1 cellular context compared by ENCODE assay signal in genomic region chr19:12806242-12807131, GRCh38.
TF ChIP-seq lines count a peak whose summit lies in the region.

RNASEH2A (plus strand) TSS chr19:12806584; CDS start chr19:12806674, 90 bp downstream.

TF ChIP-seq in Ishikawa, 13 proteins besides CTCF, POLR2A, EP300 and RAD21 (continued from another document):
- TF ChIP-seq, protein P1, sequence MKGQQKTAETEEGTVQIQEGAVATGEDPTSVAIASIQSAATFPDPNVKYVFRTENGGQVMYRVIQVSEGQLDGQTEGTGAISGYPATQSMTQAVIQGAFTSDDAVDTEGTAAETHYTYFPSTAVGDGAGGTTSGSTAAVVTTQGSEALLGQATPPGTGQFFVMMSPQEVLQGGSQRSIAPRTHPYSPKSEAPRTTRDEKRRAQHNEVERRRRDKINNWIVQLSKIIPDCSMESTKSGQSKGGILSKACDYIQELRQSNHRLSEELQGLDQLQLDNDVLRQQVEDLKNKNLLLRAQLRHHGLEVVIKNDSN (IDR thresholded peaks at IDR 0.05) = no peak
- TF ChIP-seq EGR1 (IDR thresholded peaks at IDR 0.05) (no peak), TCF12 (IDR thresholded peaks at IDR 0.05; ENCODE audit: low read depth) (0 out of 2 replicates have a peak, but pooled peaks have one; percentile 60), YY1 (IDR thresholded peaks at IDR 0.05; ENCODE audit: low read depth) (peak; percentile 89), TEAD4 (IDR thresholded peaks at IDR 0.05) (0 out of 2 replicates have a peak, but pooled peaks have one; percentile 5), ZBTB7A (IDR thresholded peaks at IDR 0.05; ENCODE audit: low read depth) (no peak), CREB1 (IDR thresholded peaks at IDR 0.05; ENCODE audit: low read depth) (peak; percentile 75), CEBPB (IDR thresholded peaks at IDR 0.05) (no peak)
